Comparison of ENCODE assay signal across 29 cellular contexts in the genomic region with DNA sequence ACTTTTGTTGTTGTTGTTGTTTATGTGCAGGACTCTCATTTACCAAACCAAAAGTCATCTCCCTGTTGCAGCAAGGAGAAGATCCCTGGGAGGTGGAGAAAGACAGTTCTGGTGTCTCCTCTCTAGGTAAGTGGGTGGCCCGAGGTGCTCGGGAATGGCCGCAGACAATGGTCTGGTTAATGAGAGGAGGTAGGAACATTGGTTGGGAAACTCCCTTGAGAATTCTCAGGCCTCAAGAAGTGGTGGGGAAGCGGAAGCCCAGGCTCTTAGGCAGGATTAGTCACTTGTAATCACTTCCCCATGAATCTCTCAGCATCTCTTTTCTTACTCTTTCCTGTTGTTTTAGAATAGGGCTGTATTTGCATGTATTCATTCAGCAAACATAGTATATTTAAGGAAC.
"Had no signal": no experiment of that assay in that cellular context is flagged by ENCODE, and none has a peak within 500 bp of the region (broad histone marks: within the 10 kb centered on the region; RNA-seq: fewer than 3 reads in every experiment).

No MANE protein-coding gene starts in this region.

- H3K27ac Mint-ChIP-seq: activated CD4-positive, alpha-beta T cell treated with anti-CD3 and anti-CD28 coated beads for 36 hours; activated CD8-positive, alpha-beta memory T cell treated with anti-CD3 and anti-CD28 coated beads, Interleukin-2, amount 10 ng/mL, durations not matched to agents 7 days and 5 days; activated CD8-positive, alpha-beta T cell treated with anti-CD3 and anti-CD28 coated beads, Interleukin-2, amount 10 ng/mL, durations not matched to agents 7 days and 5 days; activated T-cell treated with anti-CD3 and anti-CD28 coated beads, Interleukin-2, amount 50 U/mL, for 72 hours; mesothelial cell of epicardium; T-helper 2 cell treated with Interferon-gamma antibody and Interleukin-4, amounts not matched to agents 5 μg/mL and 100 μg/mL, for 36 hours had no signal

- DNase-seq: activated CD4-positive, alpha-beta T cell treated with anti-CD3 and anti-CD28 coated beads for 36 hours; activated CD4-positive, CD25-positive, alpha-beta regulatory T cell; activated CD8-positive, alpha-beta memory T cell treated with anti-CD3 and anti-CD28 coated beads, Interleukin-2, amount 10 ng/mL, durations not matched to agents 7 days and 5 days; activated CD8-positive, alpha-beta T cell treated with anti-CD3 and anti-CD28 coated beads, Interleukin-2, amount 10 ng/mL, durations not matched to agents 7 days and 5 days; activated effector memory CD4-positive, alpha-beta T cell treated with Interleukin-2 at 50 U/mL for 16 hours; activated naive CD4-positive, alpha-beta T cell treated with anti-CD3 and anti-CD28 coated beads, Interleukin-2, amount 50 U/mL, for 16 hours; activated T-cell treated with anti-CD3 and anti-CD28 coated beads for 4 hours; activated T-cell treated with anti-CD3 and anti-CD28 coated beads, Interleukin-2, amount 50 U/mL, for 72 hours; amniotic stem cell; central memory CD4-positive, alpha-beta T cell; effector CD8-positive, alpha-beta T cell; esophagus squamous epithelium; glutamatergic neuron; left cardiac atrium; mammary epithelial cell; naive thymus-derived CD4-positive, alpha-beta T cell; pancreas; psoas muscle; sigmoid colon; stimulated activated CD4-positive, alpha-beta T cell treated with anti-CD3 and anti-CD28 coated beads, Interleukin-15, amount 100 ng/mL, for 24 hours; stimulated activated CD4-positive, alpha-beta T cell treated with anti-CD3 and anti-CD28 coated beads, Interleukin-2, amount 100 ng/mL, for 24 hours; stimulated activated naive CD4-positive, alpha-beta T cell; T-helper 1 cell; testis; transverse colon had no signal

- H3K4me1 Mint-ChIP-seq: activated CD8-positive, alpha-beta memory T cell treated with anti-CD3 and anti-CD28 coated beads, Interleukin-2, amount 10 ng/mL, durations not matched to agents 7 days and 5 days had no signal

- H3K4me3 Mint-ChIP-seq: activated CD4-positive, alpha-beta T cell treated with anti-CD3 and anti-CD28 coated beads for 36 hours; activated CD8-positive, alpha-beta memory T cell treated with anti-CD3 and anti-CD28 coated beads, Interleukin-2, amount 10 ng/mL, durations not matched to agents 7 days and 5 days; activated CD8-positive, alpha-beta T cell treated with anti-CD3 and anti-CD28 coated beads, Interleukin-2, amount 10 ng/mL, durations not matched to agents 7 days and 5 days; activated T-cell treated with anti-CD3 and anti-CD28 coated beads, Interleukin-2, amount 50 U/mL, for 72 hours; mesothelial cell of epicardium; T-helper 2 cell treated with Interferon-gamma antibody and Interleukin-4, amounts not matched to agents 5 μg/mL and 100 μg/mL, for 36 hours had no signal

- H3K27me3 ChIP-seq: breast epithelium, esophagus squamous epithelium, pancreas, sigmoid colon, testis, transverse colon had no signal

- H3K27me3 Mint-ChIP-seq: activated CD4-positive, alpha-beta T cell treated with anti-CD3 and anti-CD28 coated beads for 36 hours; activated CD8-positive, alpha-beta memory T cell treated with anti-CD3 and anti-CD28 coated beads, Interleukin-2, amount 10 ng/mL, durations not matched to agents 7 days and 5 days; naive thymus-derived CD4-positive, alpha-beta T cell had no signal

- H3K4me1 ChIP-seq: breast epithelium, pancreas, psoas muscle, testis, transverse colon had no signal

- H3K4me3 ChIP-seq: breast epithelium, esophagus squamous epithelium, pancreas, psoas muscle, sigmoid colon, testis, transverse colon had no signal

- H3K9me3 ChIP-seq: pancreas, sigmoid colon, testis, transverse colon had no signal

- ATAC-seq: activated CD4-positive, alpha-beta T cell treated with anti-CD3 and anti-CD28 coated beads for 36 hours; activated CD8-positive, alpha-beta memory T cell treated with anti-CD3 and anti-CD28 coated beads, Interleukin-2, amount 10 ng/mL, durations not matched to agents 7 days and 5 days; activated CD8-positive, alpha-beta T cell treated with anti-CD3 and anti-CD28 coated beads, Interleukin-2, amount 10 ng/mL, durations not matched to agents 7 days and 5 days; activated T-cell treated with anti-CD3 and anti-CD28 coated beads, Interleukin-2, amount 50 U/mL, for 72 hours; left cardiac atrium; naive thymus-derived CD4-positive, alpha-beta T cell; pancreas; psoas muscle had no signal

- H3K27ac ChIP-seq: breast epithelium, epithelial cell of prostate, esophagus squamous epithelium, pancreas, psoas muscle, sigmoid colon, testis, transverse colon had no signal
